1 cellular context compared by ENCODE assay signal in genomic region chr20:62820208-62820961, GRCh38.
TF ChIP-seq lines count a peak whose summit lies in the region.

No MANE protein-coding gene starts in this region.

TF ChIP-seq in IMR-90, 13 proteins besides CTCF, POLR2A, EP300 and RAD21 (continued from another document):
- TF ChIP-seq NFE2L2 (IDR thresholded peaks at IDR 0.05; ENCODE audit: low read depth, low read length), result no peak
